ENCODE assay signal across 17 cellular contexts in the genomic region with DNA sequence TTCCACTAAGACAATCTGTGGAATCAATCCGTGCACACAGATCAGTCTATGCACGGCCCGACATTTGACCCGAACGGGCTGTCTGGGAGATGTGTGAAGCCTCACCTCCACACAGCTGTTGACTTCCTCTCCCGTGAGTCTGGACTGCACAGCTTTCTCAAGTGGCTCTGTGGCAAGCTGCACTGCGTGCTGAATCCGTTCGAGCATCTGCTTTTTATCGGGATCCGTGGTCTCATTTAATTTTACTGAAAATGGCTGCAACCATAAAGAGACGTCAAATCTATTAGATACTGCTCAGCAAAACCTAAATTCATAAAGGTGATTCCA. TPM values are rescaled to one million over a fixed set of nuclear protein-coding genes. Genes with fewer than 3 reads are reported as not detected.
DNase-seq lines count a peak whose midpoint lies in the region; ATAC-seq, FAIRE-seq and TF ChIP-seq lines count a peak whose summit lies in the region.
"Had no signal": no experiment of that assay in that cellular context is flagged by ENCODE, and none has a peak within 500 bp of the region (broad histone marks: within the 10 kb centered on the region; RNA-seq: fewer than 3 reads in every experiment).

No MANE protein-coding gene starts in this region.

- peak overlapping the region; percentile 28 for H3K27ac Mint-ChIP-seq in activated CD4-positive, alpha-beta T cell treated with anti-CD3 and anti-CD28 coated beads, Interleukin-2, amount 10 ng/mL, durations not matched to agents 7 days and 5 days
- H3K27ac Mint-ChIP-seq in CD14-positive monocyte (peak overlapping the region in 5 of 7 donors; percentile 32 to 96 (median 86)), immature natural killer cell (peak overlapping the region; percentile 7 to 84 (median 52))
- H3K27ac Mint-ChIP-seq: GM23338 had no signal

- H3K4me3 Mint-ChIP-seq in activated CD4-positive, alpha-beta T cell treated with anti-CD3 and anti-CD28 coated beads, Interleukin-2, amount 10 ng/mL, durations not matched to agents 7 days and 5 days: no peak overlapping the region
- no peak overlapping the region for H3K4me3 Mint-ChIP-seq in CD14-positive monocyte
- peak overlapping the region in 4 of 5 donors; percentile 6 to 58 (median 48) for H3K4me3 Mint-ChIP-seq in immature natural killer cell
- H3K4me3 Mint-ChIP-seq: GM23338 had no signal

- no peaks in the 10 kb centered on the region for H3K27me3 ChIP-seq in RWPE2 (ENCODE audit: insufficient read depth, poor library complexity, severe bottlenecking)
- no peaks in the 10 kb centered on the region for H3K27me3 ChIP-seq in upper lobe of left lung

- CTCF ChIA-PET in activated CD4-positive, alpha-beta T cell treated with anti-CD3 and anti-CD28 coated beads, Interleukin-2, amount 10 ng/mL, durations not matched to agents 7 days and 5 days (lab: Charles Lee): interaction anchor here (1.0 to 3.6 kb wide), 10 partner anchors 8 to 52 kb away, joined by 3 to 24 read pairs (median 4); no protein-coding TSS in a partner anchor

- FAIRE-seq in HTR-8/SVneo (lab: Jason Lieb, UNC): no peak
- FAIRE-seq: GM18507, RCC 7860 had no signal

- H3K9me3 ChIP-seq in RWPE2 (ENCODE audit: severe bottlenecking) (no peaks in the 10 kb centered on the region), upper lobe of left lung (no peaks in the 10 kb centered on the region)

- TF ChIP-seq CTCF in CD14-positive monocyte (IDR thresholded peaks at IDR 0.05): no peak
- no peak for TF ChIP-seq CTCF in RWPE2 (IDR thresholded peaks at IDR 0.05; ENCODE audit: poor library complexity, severe bottlenecking)
- no peak for TF ChIP-seq CTCF in upper lobe of left lung (IDR thresholded peaks at IDR 0.05)

- intact Hi-C loops in CD14-positive monocyte (cut with micrococcal nuclease): loop anchor here (2.0 to 10.0 kb wide), 6 partner anchors 46 to 179 kb away; a partner anchor contains a TSS

- peak overlapping the region; percentile 62 for H3K27ac ChIP-seq in RWPE2 (ENCODE audit: poor library complexity, severe bottlenecking)
- peak overlapping the region in 1 of 4 donors; percentile 28 for H3K27ac ChIP-seq in upper lobe of left lung
- H3K27ac ChIP-seq: 22Rv1 had no signal

- POLR2A ChIA-PET in activated CD4-positive, alpha-beta T cell treated with anti-CD3 and anti-CD28 coated beads, Interleukin-2, amount 10 ng/mL, durations not matched to agents 7 days and 5 days (lab: Charles Lee): interaction anchor here (0.7 kb wide), 1 partner anchor 53 kb away, joined by 3 read pairs; no protein-coding TSS in a partner anchor

- TF ChIP-seq EP300 in upper lobe of left lung (IDR thresholded peaks at IDR 0.05): no peak

- WGBS in upper lobe of left lung, 2 donors: 82 to 86% methylated on average over 9 to 12 of the region's 12 CpGs

- no peak for DNase-seq in activated CD4-positive, alpha-beta T cell treated with anti-CD3 and anti-CD28 coated beads, Interleukin-2, amount 10 ng/mL, durations not matched to agents 7 days and 5 days
- no peak for DNase-seq in activated CD4-positive, alpha-beta T cell treated with anti-CD3 and anti-CD28 coated beads for 48 hours
- DNase-seq in CD14-positive monocyte (ENCODE audit: low spot score) (no peak), RWPE2 (ENCODE audit: low spot score) (no peak), immature natural killer cell (peak in 1 of 3 donors; percentile 19), HTR-8/SVneo (ENCODE audit: insufficient read length, low spot score) (no peak), upper lobe of left lung (no peak)
- DNase-seq: DMS 273 treated with DMSO at 0.1 percent for 48 hours, GF-D8, KG1, NCI-H2081 treated with DMSO at 0.1 percent for 48 hours, SHP77 treated with DMSO at 0.1 percent for 48 hours had no signal

- no peak for TF ChIP-seq POLR2A in upper lobe of left lung (IDR thresholded peaks at IDR 0.05)

- H3K36me3 ChIP-seq in RWPE2 (ENCODE audit: low read depth) (peaks cover 99% of the 10 kb centered on the region), upper lobe of left lung (peaks cover 11 to 92% (median 61%) of the 10 kb centered on the region in 4 donors)

- H3K4me3 ChIP-seq in RWPE2 (ENCODE audit: severe bottlenecking): no peak overlapping the region
- H3K4me3 ChIP-seq in upper lobe of left lung: no peak overlapping the region
- H3K4me3 ChIP-seq: GM23338 had no signal

- no peaks in the 10 kb centered on the region for H3K9me3 Mint-ChIP-seq in activated CD4-positive, alpha-beta T cell treated with anti-CD3 and anti-CD28 coated beads, Interleukin-2, amount 10 ng/mL, durations not matched to agents 7 days and 5 days
- H3K9me3 Mint-ChIP-seq in CD14-positive monocyte (no peaks in the 10 kb centered on the region), immature natural killer cell (no peaks in the 10 kb centered on the region)
- H3K9me3 Mint-ChIP-seq: GM23338 had no signal

- no peaks in the 10 kb centered on the region for H3K27me3 Mint-ChIP-seq in activated CD4-positive, alpha-beta T cell treated with anti-CD3 and anti-CD28 coated beads, Interleukin-2, amount 10 ng/mL, durations not matched to agents 7 days and 5 days
- H3K27me3 Mint-ChIP-seq in CD14-positive monocyte (ENCODE audit: low read depth in 3 of 3) (peaks cover 0 to 2% (median 0%) of the 10 kb centered on the region in 3 donors), immature natural killer cell (ENCODE audit: low read depth in 3 of 3) (peaks cover 0 to 1% (median 0%) of the 10 kb centered on the region in 3 donors)

- peaks cover 62% of the 10 kb centered on the region for H3K36me3 Mint-ChIP-seq in activated CD4-positive, alpha-beta T cell treated with anti-CD3 and anti-CD28 coated beads, Interleukin-2, amount 10 ng/mL, durations not matched to agents 7 days and 5 days (ENCODE audit: low read depth)
- H3K36me3 Mint-ChIP-seq in CD14-positive monocyte (peaks cover 69 to 89% of the 10 kb centered on the region in 2 donors), immature natural killer cell (peaks cover 14 to 42% (median 17%) of the 10 kb centered on the region in 3 donors)

- ATAC-seq in RWPE2 (ENCODE audit: low read depth): no peak
- ATAC-seq in upper lobe of left lung (ENCODE audit: low FRiP score in 2 of 2): no peak
- ATAC-seq in GM21515 (IDR thresholded peaks at IDR 0.05; ENCODE audit: unreplicated experiment): no peak

- peaks cover 32% of the 10 kb centered on the region for H3K4me1 Mint-ChIP-seq in activated CD4-positive, alpha-beta T cell treated with anti-CD3 and anti-CD28 coated beads, Interleukin-2, amount 10 ng/mL, durations not matched to agents 7 days and 5 days
- peaks cover 35% of the 10 kb centered on the region for H3K4me1 Mint-ChIP-seq in CD14-positive monocyte
- H3K4me1 Mint-ChIP-seq in immature natural killer cell: peaks cover 37 to 42% of the 10 kb centered on the region in 2 donors
- H3K4me1 Mint-ChIP-seq: GM23338 had no signal

- peaks cover 11% of the 10 kb centered on the region for H3K4me1 ChIP-seq in RWPE2 (ENCODE audit: insufficient read depth, poor library complexity, severe bottlenecking)
- peaks cover 0 to 20% (median 3%) of the 10 kb centered on the region in 4 donors for H3K4me1 ChIP-seq in upper lobe of left lung

RNA-seq across cellular contexts. Expression of a gene that starts 19.3 kb away (rescaled TPM):
- total RNA-seq in activated CD4-positive, alpha-beta T cell treated with anti-CD3 and anti-CD28 coated beads, Interleukin-2, amount 10 ng/mL, durations not matched to agents 7 days and 5 days: 10 to 100 TPM; 81.4 to 97.6 TPM
- polyA plus RNA-seq in CD14-positive monocyte: 10 to 100 TPM; 30.9 to 35.7 TPM
- polyA plus RNA-seq in immature natural killer cell: 10 to 100 TPM; 32.6 to 48.9 (median 44.2) TPM
- total RNA-seq in upper lobe of left lung: 10 to 100 TPM; 28.9 to 54.1 (median 43.0) TPM

RNA-seq across cellular contexts. Expression of a gene that starts 45.8 kb away (rescaled TPM):
- 100 to 1,000 TPM; 354 to 367 TPM for total RNA-seq in activated CD4-positive, alpha-beta T cell treated with anti-CD3 and anti-CD28 coated beads, Interleukin-2, amount 10 ng/mL, durations not matched to agents 7 days and 5 days
- polyA plus RNA-seq in CD14-positive monocyte (10 to 100 TPM; 42.1 to 44.9 TPM), immature natural killer cell (100 to 1,000 TPM; 131 to 157 (median 139) TPM)
- 100 to 1,000 TPM in 3 of 6 donors, 10 to 100 TPM in 3; 81.1 to 194 (median 103) TPM for total RNA-seq in upper lobe of left lung

Comparison
In these comparisons a context has a peak if more than half of its experiments do, and no peak if none do; other contexts are left out.
1. H3K27ac Mint-ChIP-seq: peak in every context shown above with its lines; median percentile 86 in CD14-positive monocyte; 52 in immature natural killer cell; 28 in activated CD4-positive, alpha-beta T cell treated with anti-CD3 and anti-CD28 coated beads, Interleukin-2, amount 10 ng/mL, durations not matched to agents 7 days and 5 days.
2. H3K4me3 Mint-ChIP-seq: peak in immature natural killer cell (4 of 5); none in activated CD4-positive, alpha-beta T cell treated with anti-CD3 and anti-CD28 coated beads, Interleukin-2, amount 10 ng/mL, durations not matched to agents 7 days and 5 days (single experiment) and CD14-positive monocyte (0 of 2).